Comparison of ENCODE assay signal across 18 cellular contexts in genomic region chr9:22815246-22815645, GRCh38.
DNase-seq lines count a peak whose midpoint lies in the region; ATAC-seq, FAIRE-seq and TF ChIP-seq lines count a peak whose summit lies in the region.
"Had no signal": no experiment of that assay in that cellular context is flagged by ENCODE, and none has a peak within 500 bp of the region (broad histone marks: within the 10 kb centered on the region; RNA-seq: fewer than 3 reads in every experiment).

No MANE protein-coding gene starts in this region.

- no peak overlapping the region for H3K4me3 Mint-ChIP-seq in astrocyte (ENCODE audit: unreplicated experiment)
- H3K4me3 Mint-ChIP-seq in progenitor cell of endocrine pancreas (ENCODE audit: low read depth), result no peak overlapping the region
- H3K4me3 Mint-ChIP-seq in activated T-helper 2 cell treated with anti-CD3 and anti-CD28 coated beads, Interferon-gamma antibody, Interleukin-2, Interleukin-4, amounts not matched to agents 10 μg/mL and 5 μg/mL and 100 μg/mL, durations not matched to agents 14 hours and 24 hours and 36 hours (ENCODE audit: low read depth), result no peak overlapping the region
- H3K4me3 Mint-ChIP-seq: CD14-positive monocyte; CD4-positive, alpha-beta memory T cell had no signal

- H3K4me1 ChIP-seq in HepG2 (ENCODE audit: insufficient read depth, low read length) (no peaks in the 10 kb centered on the region), right lobe of liver (no peaks in the 10 kb centered on the region), MM.1S (ENCODE audit: low read length) (peaks cover 4% of the 10 kb centered on the region; the same call in 1 of the 2 replicates), astrocyte (ENCODE audit: insufficient read depth, low read length) (peaks cover 7% of the 10 kb centered on the region)
- H3K4me1 ChIP-seq: BLaER1 had no signal

- CTCF ChIA-PET in HepG2 (lab: Yijun Ruan, JAX; ENCODE audit: low intra/inter-chr PET ratio, low total read pairs), result no interaction called here

- H2AFZ ChIP-seq in HepG2 (ENCODE audit: low read length) (no peak overlapping the region), MM.1S (ENCODE audit: low read length) (no peak overlapping the region), astrocyte (ENCODE audit: low read depth, low read length) (no peak overlapping the region)

- no peak for TF ChIP-seq RAD21 in HepG2 (CRISPR knock-in tag; IDR thresholded peaks at IDR 0.05)

- intact Hi-C loops in HepG2 (cut with micrococcal nuclease; ENCODE audit: unreplicated experiment), result no loop called here
- intact Hi-C loops in right lobe of liver (cut with DNase I), result no loop called here
- intact Hi-C loops in activated T-helper 2 cell treated with anti-CD3 and anti-CD28 coated beads, Interferon-gamma antibody, Interleukin-2, Interleukin-4, amounts not matched to agents 10 μg/mL and 5 μg/mL and 100 μg/mL, durations not matched to agents 14 hours and 24 hours and 36 hours (cut with micrococcal nuclease), result no loop called here

- H3K4me1 Mint-ChIP-seq in astrocyte (ENCODE audit: low read depth, unreplicated experiment) (peaks cover 37% of the 10 kb centered on the region), progenitor cell of endocrine pancreas (ENCODE audit: low read depth) (no peaks in the 10 kb centered on the region)
- no peaks in the 10 kb centered on the region for H3K4me1 Mint-ChIP-seq in activated T-helper 2 cell treated with anti-CD3 and anti-CD28 coated beads, Interferon-gamma antibody, Interleukin-2, Interleukin-4, amounts not matched to agents 10 μg/mL and 5 μg/mL and 100 μg/mL, durations not matched to agents 14 hours and 24 hours and 36 hours (ENCODE audit: low read depth)
- H3K4me1 Mint-ChIP-seq: CD14-positive monocyte; CD4-positive, alpha-beta memory T cell had no signal

- TF ChIP-seq EP300 in HepG2 (IDR thresholded peaks at IDR 0.05; ENCODE audit: low read depth in 2 of 2, low read length in 2 of 2), result no peak
- TF ChIP-seq EP300 in HepG2 (CRISPR knock-in tag; IDR thresholded peaks at IDR 0.05; ENCODE audit: borderline replicate concordance), result no peak

- peaks cover 65% of the 10 kb centered on the region for H3K9me3 ChIP-seq in HepG2 (ENCODE audit: low read length)
- no peaks in the 10 kb centered on the region for H3K9me3 ChIP-seq in right lobe of liver
- H3K9me3 ChIP-seq in MM.1S (replicated peaks; ENCODE audit: insufficient read depth, low read length), result no peaks in the 10 kb centered on the region
- no peaks in the 10 kb centered on the region for H3K9me3 ChIP-seq in astrocyte (ENCODE audit: insufficient read depth, low read depth, low read length)
- H3K9me3 ChIP-seq: BLaER1 had no signal

- H3K9ac ChIP-seq in HepG2 (ENCODE audit: insufficient read depth, low read depth, low read length), result no peak overlapping the region
- no peak overlapping the region for H3K9ac ChIP-seq in MM.1S (ENCODE audit: low read length)
- H3K9ac ChIP-seq in astrocyte (ENCODE audit: low read length), result no peak overlapping the region
- H3K9ac ChIP-seq: BLaER1 had no signal

- H3K27me3 ChIP-seq in HepG2 (ENCODE audit: control insufficient read depth in 1 of 2, insufficient read depth in 2 of 2, low read length in 2 of 2) (no peaks in the 10 kb centered on the region), right lobe of liver (no peaks in the 10 kb centered on the region), MM.1S (replicated peaks; ENCODE audit: insufficient read depth, low read length) (no peaks in the 10 kb centered on the region), astrocyte (ENCODE audit: insufficient read depth, low read length) (no peaks in the 10 kb centered on the region)
- H3K27me3 ChIP-seq: BLaER1 had no signal

- FAIRE-seq in HepG2 (lab: Jason Lieb, UNC) (no peak), astrocyte (lab: Jason Lieb, UNC) (no peak)
- FAIRE-seq: GM12878, GM19239, H54 had no signal

- TF ChIP-seq POLR2A in HepG2 (IDR thresholded peaks at IDR 0.05; ENCODE audit: insufficient read depth in 1 of 2, low read depth in 2 of 2, low read length in 2 of 2), result no peak
- TF ChIP-seq POLR2A in right lobe of liver (IDR thresholded peaks at IDR 0.05), result no peak

- H3K4me3 ChIP-seq in HepG2 (replicated peaks in 1 of 3; ENCODE audit: insufficient read depth in 1 of 3, low read depth in 2 of 3, low read length in 3 of 3), result no peak overlapping the region
- H3K4me3 ChIP-seq in right lobe of liver, result no peak overlapping the region
- no peak overlapping the region for H3K4me3 ChIP-seq in MM.1S (ENCODE audit: low read length)
- H3K4me3 ChIP-seq in astrocyte (ENCODE audit: insufficient read depth, low read depth, low read length), result no peak overlapping the region
- H3K4me3 ChIP-seq: BLaER1, GM12878 had no signal

- WGBS in HepG2 (ENCODE audit: low lambda C conversion rate), result 0% methylated on average over 3 of the region's 3 CpGs
- WGBS in right lobe of liver (ENCODE audit: insufficient coverage, low coverage, low lambda C conversion rate, missing lambda C conversion rate), result 71% methylated on average over 3 of the region's 3 CpGs

- DNase-seq in HepG2 (ENCODE audit: low spot score) (no peak), right lobe of liver (no peak), MM.1S (peak; percentile 35), astrocyte (ENCODE audit: low read depth) (no peak), progenitor cell of endocrine pancreas (ENCODE audit: low spot score, unreplicated experiment) (no peak), DMS79 treated with DMSO at 0.1 percent for 48 hours (lab: John Stamatoyannopoulos, UW) (no peak)
- DNase-seq in activated CD8-positive, alpha-beta memory T cell treated with anti-CD3 and anti-CD28 coated beads, Interleukin-2, amount 50 U/mL, for 48 hours, result no peak
- no peak for DNase-seq in activated T-helper 2 cell treated with anti-CD3 and anti-CD28 coated beads, Interferon-gamma antibody, Interleukin-2, Interleukin-4, amounts not matched to agents 10 μg/mL and 5 μg/mL and 100 μg/mL, durations not matched to agents 14 hours and 24 hours and 36 hours (ENCODE audit: low spot score)
- DNase-seq: 8988T; CD4-positive, alpha-beta memory T cell; DMS153; DMS79; GF-D8 had no signal

- H3F3A ChIP-seq in MM.1S (ENCODE audit: insufficient read depth, low read length), result no peaks in the 10 kb centered on the region; the same call in 1 of the 2 replicates

- H3K36me3 Mint-ChIP-seq in astrocyte (ENCODE audit: low read depth, unreplicated experiment), result no peaks in the 10 kb centered on the region
- H3K36me3 Mint-ChIP-seq in progenitor cell of endocrine pancreas (ENCODE audit: insufficient read depth), result no peaks in the 10 kb centered on the region
- no peaks in the 10 kb centered on the region for H3K36me3 Mint-ChIP-seq in activated T-helper 2 cell treated with anti-CD3 and anti-CD28 coated beads, Interferon-gamma antibody, Interleukin-2, Interleukin-4, amounts not matched to agents 10 μg/mL and 5 μg/mL and 100 μg/mL, durations not matched to agents 14 hours and 24 hours and 36 hours (ENCODE audit: low read depth)
- H3K36me3 Mint-ChIP-seq: CD14-positive monocyte; CD4-positive, alpha-beta memory T cell had no signal

- BruUV-seq in HepG2 (replicated peaks; lab: Mats Ljungman, UMichigan), result no TSS peak

- H3K79me2 ChIP-seq in HepG2 (ENCODE audit: insufficient read depth, low read length), result no peaks in the 10 kb centered on the region
- no peaks in the 10 kb centered on the region for H3K79me2 ChIP-seq in MM.1S (ENCODE audit: low read length)
- H3K79me2 ChIP-seq in astrocyte (ENCODE audit: insufficient read depth, low read length), result no peaks in the 10 kb centered on the region

- no peaks in the 10 kb centered on the region for H3K36me3 ChIP-seq in HepG2 (replicated peaks in 1 of 2; ENCODE audit: control insufficient read depth in 1 of 2, insufficient read depth in 2 of 2, low read length in 2 of 2)
- H3K36me3 ChIP-seq in right lobe of liver, result no peaks in the 10 kb centered on the region
- H3K36me3 ChIP-seq in MM.1S (replicated peaks; ENCODE audit: insufficient read depth, low read length), result no peaks in the 10 kb centered on the region
- no peaks in the 10 kb centered on the region for H3K36me3 ChIP-seq in astrocyte (ENCODE audit: insufficient read depth, low read length)
- H3K36me3 ChIP-seq: BLaER1 had no signal

- H3K9me3 Mint-ChIP-seq in astrocyte (ENCODE audit: unreplicated experiment) (no peaks in the 10 kb centered on the region), progenitor cell of endocrine pancreas (ENCODE audit: low read depth) (no peaks in the 10 kb centered on the region)
- H3K9me3 Mint-ChIP-seq in activated T-helper 2 cell treated with anti-CD3 and anti-CD28 coated beads, Interferon-gamma antibody, Interleukin-2, Interleukin-4, amounts not matched to agents 10 μg/mL and 5 μg/mL and 100 μg/mL, durations not matched to agents 14 hours and 24 hours and 36 hours, result peaks cover 13% of the 10 kb centered on the region

- POLR2A ChIA-PET in HepG2 (lab: Yijun Ruan, JAX), result no interaction called here

- H3K4me2 ChIP-seq in HepG2 (ENCODE audit: low read depth, low read length) (no peak overlapping the region), MM.1S (ENCODE audit: low read depth, low read length) (no peak overlapping the region), astrocyte (ENCODE audit: low read length) (no peak overlapping the region)
- H3K4me2 ChIP-seq: BLaER1 had no signal

- H3K27ac ChIP-seq in HepG2 (ENCODE audit: extremely low read length, insufficient read depth, low read length) (no peak overlapping the region), right lobe of liver (no peak overlapping the region), MM.1S (ENCODE audit: low read length) (no peak overlapping the region; the same call in 1 of the 2 replicates), astrocyte (ENCODE audit: low read depth, low read length) (no peak overlapping the region)
- H3K27ac ChIP-seq: BLaER1 had no signal

- TF ChIP-seq CTCF in HepG2 (CRISPR knock-in tag; IDR thresholded peaks at IDR 0.05) (no peak), right lobe of liver (IDR thresholded peaks at IDR 0.05) (no peak), MM.1S (IDR thresholded peaks at IDR 0.05; ENCODE audit: low read length) (no peak), astrocyte (IDR thresholded peaks at IDR 0.05; ENCODE audit: insufficient read depth, low read depth, low read length) (no peak), progenitor cell of endocrine pancreas (IDR thresholded peaks at IDR 0.05; ENCODE audit: unreplicated experiment) (no peak)

- in situ Hi-C loops in HepG2 (cut with HindIII; ENCODE audit: extremely low pct_ligation_motif_present, low pct_unique_long_range_greater_than_20kb), result no loop called here

- H3K27me3 Mint-ChIP-seq in astrocyte (ENCODE audit: low read depth, unreplicated experiment), result no peaks in the 10 kb centered on the region
- H3K27me3 Mint-ChIP-seq in progenitor cell of endocrine pancreas, result no peaks in the 10 kb centered on the region
- no peaks in the 10 kb centered on the region for H3K27me3 Mint-ChIP-seq in activated T-helper 2 cell treated with anti-CD3 and anti-CD28 coated beads, Interferon-gamma antibody, Interleukin-2, Interleukin-4, amounts not matched to agents 10 μg/mL and 5 μg/mL and 100 μg/mL, durations not matched to agents 14 hours and 24 hours and 36 hours (ENCODE audit: low read depth)
- H3K27me3 Mint-ChIP-seq: CD4-positive, alpha-beta memory T cell had no signal

- H3K27ac Mint-ChIP-seq in astrocyte (ENCODE audit: unreplicated experiment), result peak overlapping the region; percentile 20
- peak overlapping the region; percentile 3 for H3K27ac Mint-ChIP-seq in progenitor cell of endocrine pancreas
- no peak overlapping the region for H3K27ac Mint-ChIP-seq in activated T-helper 2 cell treated with anti-CD3 and anti-CD28 coated beads, Interferon-gamma antibody, Interleukin-2, Interleukin-4, amounts not matched to agents 10 μg/mL and 5 μg/mL and 100 μg/mL, durations not matched to agents 14 hours and 24 hours and 36 hours
- H3K27ac Mint-ChIP-seq: CD14-positive monocyte; CD4-positive, alpha-beta memory T cell had no signal

- H4K20me1 ChIP-seq in HepG2 (ENCODE audit: insufficient read depth, low read length) (no peaks in the 10 kb centered on the region), MM.1S (ENCODE audit: insufficient read depth, low read length) (no peaks in the 10 kb centered on the region), astrocyte (ENCODE audit: insufficient read depth, low read length) (no peaks in the 10 kb centered on the region)
- H4K20me1 ChIP-seq: BLaER1 had no signal

- H3K9me2 ChIP-seq in MM.1S (replicated peaks; ENCODE audit: insufficient read depth, low read length), result no peaks in the 10 kb centered on the region

- ATAC-seq in HepG2 (no peak), right lobe of liver (no peak)
- ATAC-seq: GM12878 had no signal
